20 cellular contexts compared by ENCODE assay signal in the genomic region with DNA sequence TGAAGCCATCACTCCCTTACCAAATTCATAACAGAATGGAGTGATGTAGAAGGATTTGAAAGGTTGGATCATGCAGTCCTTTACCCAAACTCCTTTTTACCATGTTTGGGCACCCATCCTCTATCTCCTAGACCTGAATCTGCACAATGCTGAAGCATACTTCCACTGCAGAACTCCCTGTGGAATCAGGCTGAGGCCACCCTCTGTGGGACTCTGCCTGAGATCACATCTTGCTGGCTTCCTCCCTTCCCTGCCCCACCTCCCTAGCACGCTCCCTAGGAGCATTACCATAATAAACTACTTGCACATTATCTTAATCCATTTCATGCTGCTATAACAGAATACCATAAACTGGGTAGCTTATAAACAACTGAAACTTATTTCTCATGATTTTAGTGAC.
"Had no signal": no experiment of that assay in that cellular context is flagged by ENCODE, and none has a peak within 500 bp of the region (broad histone marks: within the 10 kb centered on the region; RNA-seq: fewer than 3 reads in every experiment).

No MANE protein-coding gene starts in this region.

- H3K27ac ChIP-seq: RWPE1 had no signal

- FAIRE-seq: HepG2 had no signal

- DNase-seq: IMR-90, Karpas-422, KG1, MM.1S, NCI-H1092 treated with DMSO at 0.1 percent for 48 hours, NCI-H1436, NCI-H187, NCI-H2029, NCI-H2081 treated with DMSO at 0.1 percent for 48 hours, NCI-H2171, NCI-H226, NCI-H446, NCI-H510A, NCI-H524 treated with DMSO at 0.1 percent for 48 hours, NCI-H69, NCI-H774, SHP77, SK-N-SH had no signal

- ATAC-seq: HepG2 had no signal

- H3K9me3 ChIP-seq: SK-N-SH had no signal
